8 cellular contexts compared by ENCODE assay signal in the genomic region with DNA sequence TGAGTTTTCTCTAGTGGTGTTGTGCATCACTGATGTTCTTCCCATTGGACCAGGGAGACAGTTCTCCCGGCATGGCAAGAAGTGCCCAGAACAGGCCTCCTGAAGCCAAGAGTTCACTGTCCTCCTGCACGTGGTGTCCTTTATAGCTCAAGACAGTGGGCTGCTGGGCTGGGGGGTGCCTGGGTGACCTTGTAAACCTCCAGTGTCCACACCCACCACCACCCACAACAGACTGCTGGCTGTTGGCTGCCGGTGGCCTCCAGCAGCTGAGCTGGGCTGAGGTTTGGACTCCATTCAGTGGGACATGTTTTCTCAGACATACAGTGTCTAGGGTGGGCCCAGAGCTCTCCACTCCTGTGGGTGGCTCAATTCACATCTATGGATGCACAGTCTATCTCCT. TPM values are rescaled to one million over a fixed set of nuclear protein-coding genes. Genes with fewer than 3 reads are reported as not detected.
DNase-seq lines count a peak whose midpoint lies in the region; ATAC-seq and TF ChIP-seq lines count a peak whose summit lies in the region.

No MANE protein-coding gene starts in this region.

- H3K4me1 ChIP-seq in CD8-positive, alpha-beta T cell (ENCODE audit: insufficient read depth, low read length), result peaks cover 37% of the 10 kb centered on the region
- H3K4me1 ChIP-seq in NT2/D1 (ENCODE audit: insufficient read depth, insufficient read length) (peaks cover 14% of the 10 kb centered on the region), endodermal cell (ENCODE audit: control insufficient read depth, insufficient read depth, low read length) (peaks cover 6% of the 10 kb centered on the region), trophoblast cell (ENCODE audit: control insufficient read depth in 1 of 2, insufficient read depth in 2 of 2, low read length in 2 of 2) (peaks cover 36 to 45% of the 10 kb centered on the region in 2 experiments)

- peak overlapping the region; percentile 99 for H3K4ac ChIP-seq in trophoblast cell (ENCODE audit: low read depth, low read length)

- TF ChIP-seq CTCF in CD8-positive, alpha-beta T cell (IDR thresholded peaks at IDR 0.05), result no peak
- TF ChIP-seq CTCF in endodermal cell (conservative IDR thresholded peaks at IDR 0.05) (no peak), GM20000 (IDR thresholded peaks at IDR 0.05; ENCODE audit: extremely low read depth, missing control alignments) (no peak)

- POLR2A ChIA-PET in CD8-positive, alpha-beta T cell (lab: Charles Lee), result interaction anchor here (1.5 kb wide), 1 partner anchor 17 kb away, joined by 4 read pairs; no protein-coding TSS in a partner anchor

- H3K4me1 Mint-ChIP-seq in CD8-positive, alpha-beta T cell (ENCODE audit: low read depth), result peaks cover 51% of the 10 kb centered on the region
- peaks cover 13% of the 10 kb centered on the region for H3K4me1 Mint-ChIP-seq in endodermal cell

- peaks cover 40% of the 10 kb centered on the region for H3K79me1 ChIP-seq in trophoblast cell (ENCODE audit: low read length)

- no peak overlapping the region for H3K27ac ChIP-seq in CD8-positive, alpha-beta T cell (ENCODE audit: low read depth, low read length)
- H3K27ac ChIP-seq in endodermal cell (ENCODE audit: low read depth, low read length) (no peak overlapping the region), trophoblast cell (ENCODE audit: low read depth, low read length) (no peak overlapping the region)

- no peak for ATAC-seq in CD8-positive, alpha-beta T cell

- H3K36me3 Mint-ChIP-seq in CD8-positive, alpha-beta T cell, result peaks cover 3% of the 10 kb centered on the region
- no peaks in the 10 kb centered on the region for H3K36me3 Mint-ChIP-seq in endodermal cell (ENCODE audit: low read depth)

- no peak overlapping the region for H4K8ac ChIP-seq in trophoblast cell (ENCODE audit: low read depth, low read length)

- H2AFZ ChIP-seq in trophoblast cell (ENCODE audit: insufficient read depth, low read length, poor library complexity), result peak overlapping the region; percentile 4

- no peak overlapping the region for H2BK12ac ChIP-seq in trophoblast cell (ENCODE audit: low read length)

- intact Hi-C loops in CD8-positive, alpha-beta T cell (cut with DNase I, micrococcal nuclease), result no loop called here

- H2AK5ac ChIP-seq in trophoblast cell (ENCODE audit: low read length), result peak overlapping the region; percentile 58

- H3K27me3 ChIP-seq in CD8-positive, alpha-beta T cell (ENCODE audit: insufficient read depth, low read length), result no peaks in the 10 kb centered on the region
- no peaks in the 10 kb centered on the region for H3K27me3 ChIP-seq in NT2/D1 (ENCODE audit: insufficient read depth, insufficient read length)
- no peaks in the 10 kb centered on the region for H3K27me3 ChIP-seq in endodermal cell (ENCODE audit: control insufficient read depth, insufficient read depth, low read length, poor library complexity, severe bottlenecking)
- H3K27me3 ChIP-seq in trophoblast cell (ENCODE audit: insufficient read depth, low read length), result no peaks in the 10 kb centered on the region

- no peak overlapping the region for H2BK120ac ChIP-seq in trophoblast cell (ENCODE audit: insufficient read depth, low read length, poor library complexity)

- H3K4me2 ChIP-seq in trophoblast cell (ENCODE audit: low read length), result peak overlapping the region; percentile 94

- CTCF ChIA-PET in CD8-positive, alpha-beta T cell (lab: Charles Lee), result interaction anchor here (0.8 to 1.5 kb wide), 2 partner anchors 87 to 90 kb away, joined by 3 to 4 read pairs; no protein-coding TSS in a partner anchor

- H3K27me3 Mint-ChIP-seq in CD8-positive, alpha-beta T cell (ENCODE audit: low read depth), result no peaks in the 10 kb centered on the region
- no peaks in the 10 kb centered on the region for H3K27me3 Mint-ChIP-seq in endodermal cell (ENCODE audit: insufficient read depth)

- H3K36me3 ChIP-seq in CD8-positive, alpha-beta T cell (ENCODE audit: insufficient read depth, low read length), result no peaks in the 10 kb centered on the region
- H3K36me3 ChIP-seq in NT2/D1 (ENCODE audit: insufficient read depth, insufficient read length, low read length), result peaks cover 16% of the 10 kb centered on the region
- no peaks in the 10 kb centered on the region for H3K36me3 ChIP-seq in endodermal cell (ENCODE audit: control insufficient read depth, insufficient read depth, low read length)
- peaks cover 0 to 4% of the 10 kb centered on the region in 2 experiments for H3K36me3 ChIP-seq in trophoblast cell (ENCODE audit: control insufficient read depth in 1 of 2, insufficient read depth in 2 of 2, low read length in 2 of 2)

- no peak overlapping the region for H3K14ac ChIP-seq in trophoblast cell (ENCODE audit: low read length)

- peaks cover 28% of the 10 kb centered on the region for H3K79me2 ChIP-seq in trophoblast cell (ENCODE audit: control insufficient read depth, insufficient read depth, low read length, poor library complexity)

- H3K9ac ChIP-seq in NT2/D1 (ENCODE audit: insufficient read length, low read depth), result no peak overlapping the region
- H3K9ac ChIP-seq in endodermal cell (ENCODE audit: extremely low read depth, low read length, poor library complexity, severe bottlenecking), result no peak overlapping the region
- no peak overlapping the region for H3K9ac ChIP-seq in trophoblast cell (ENCODE audit: low read length)

- peak overlapping the region; percentile 41 for H3K18ac ChIP-seq in trophoblast cell (ENCODE audit: low read length)

- DNase-seq in CD8-positive, alpha-beta T cell, result no peak
- DNase-seq in NT2/D1 (ENCODE audit: low read depth, low spot score) (no peak), endodermal cell (no peak), trophoblast cell (no peak), hippocampal formation (lab: John Stamatoyannopoulos, UW) (no peak), cerebellum (ENCODE audit: low spot score) (no peak), GF-D8 (lab: John Stamatoyannopoulos, UW) (no peak), GM20000 (ENCODE audit: low spot score) (no peak)

- no peak overlapping the region for H2BK5ac ChIP-seq in trophoblast cell (ENCODE audit: low read depth, low read length, poor library complexity)

- no peak overlapping the region for H3K23ac ChIP-seq in trophoblast cell (ENCODE audit: low read length)

- no peaks in the 10 kb centered on the region for H3K9me3 ChIP-seq in CD8-positive, alpha-beta T cell (ENCODE audit: low read length)
- H3K9me3 ChIP-seq in NT2/D1 (ENCODE audit: insufficient read depth, low read length) (no peaks in the 10 kb centered on the region), endodermal cell (ENCODE audit: control insufficient read depth, low read length) (no peaks in the 10 kb centered on the region), trophoblast cell (ENCODE audit: insufficient read depth, low read depth, low read length) (no peaks in the 10 kb centered on the region)

- no peak overlapping the region for H3K4me3 ChIP-seq in CD8-positive, alpha-beta T cell (ENCODE audit: low read depth, low read length)
- H3K4me3 ChIP-seq in NT2/D1 (ENCODE audit: insufficient read length, low read depth), result peak overlapping the region; percentile 92
- no peak overlapping the region for H3K4me3 ChIP-seq in endodermal cell (ENCODE audit: low read length)
- no peak overlapping the region for H3K4me3 ChIP-seq in trophoblast cell (ENCODE audit: low read depth, low read length)

- no peak overlapping the region for H4K12ac ChIP-seq in trophoblast cell (ENCODE audit: low read depth, low read length)

- H4K91ac ChIP-seq in trophoblast cell (ENCODE audit: low read depth, low read length), result no peak overlapping the region

- no peaks in the 10 kb centered on the region for H3K9me3 Mint-ChIP-seq in CD8-positive, alpha-beta T cell
- H3K9me3 Mint-ChIP-seq in endodermal cell, result no peaks in the 10 kb centered on the region

- peak overlapping the region; percentile 95 for H3K4me3 Mint-ChIP-seq in CD8-positive, alpha-beta T cell
- H3K4me3 Mint-ChIP-seq in endodermal cell, result peak overlapping the region; percentile 87

- 93 to 100% methylated on average over 2 to 3 of the region's 3 CpGs for WGBS in endodermal cell (ENCODE audit: insufficient coverage in 1 of 2, insufficient read length in 1 of 2), 2 experiments
- no CpG with 5 or more reads among the region's 3 CpGs for WGBS in trophoblast cell (ENCODE audit: extremely low coverage, insufficient coverage, insufficient read length)

- H3K27ac Mint-ChIP-seq in CD8-positive, alpha-beta T cell, result peak overlapping the region; percentile 94
- H3K27ac Mint-ChIP-seq in endodermal cell, result no peak overlapping the region

RNA-seq across cellular contexts. Expression of a gene that starts 42.2 kb away (rescaled TPM):
- 10 to 100 TPM; 37.0 to 40.0 TPM for total RNA-seq in CD8-positive, alpha-beta T cell
- total RNA-seq in endodermal cell (10 to 100 TPM; 38.0 to 78.8 TPM), cerebellum (63.2 TPM)
- polyA plus RNA-seq in endodermal cell (2013, experiment 1 of 2), result 48.2 TPM
- polyA plus RNA-seq in endodermal cell (2013, experiment 2 of 2), result 45.5 TPM
- 116 and 118 TPM in 2 replicates for polyA plus RNA-seq in trophoblast cell (2013)
